Comparison of ENCODE assay signal across 8 cellular contexts in the genomic region with DNA sequence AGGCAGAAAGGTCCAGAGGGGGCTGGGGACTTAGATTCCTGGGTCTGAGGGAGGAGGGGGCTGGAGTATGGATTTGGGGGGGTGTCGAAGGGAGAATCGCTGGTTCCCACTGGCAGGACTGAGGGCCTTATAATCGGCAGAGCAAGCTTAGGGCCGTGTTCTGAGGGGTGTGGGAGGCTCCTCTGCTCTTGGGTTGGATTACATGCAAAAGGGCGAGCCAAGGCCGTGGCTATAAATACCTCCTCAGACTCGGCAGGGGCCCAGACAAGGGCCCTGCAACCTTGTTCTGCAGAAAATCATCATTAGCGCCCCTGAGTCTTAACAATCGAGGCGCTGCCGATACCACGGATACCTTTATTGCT. TPM values are rescaled to one million over a fixed set of nuclear protein-coding genes. Genes with fewer than 3 reads are reported as not detected.
A peak's percentile ranks its signal among the peaks of the same experiment; 100 is the strongest.
DNase-seq lines count a peak whose midpoint lies in the region; ATAC-seq and TF ChIP-seq lines count a peak whose summit lies in the region.

No MANE protein-coding gene starts in this region.

- peak; percentile 6 for ATAC-seq in GM21717 (IDR thresholded peaks at IDR 0.05; ENCODE audit: unreplicated experiment)
- ATAC-seq in left cardiac atrium = peak; percentile 9 to 32

- no peaks in the 10 kb centered on the region for H3K27me3 Mint-ChIP-seq in stimulated activated naive CD8-positive, alpha-beta T cell treated with anti-CD3 and anti-CD28 coated beads, Interleukin-15, Interleukin-2, amounts not matched to agents 100 ng/mL and 50 ng/mL, for 24 hours

- peaks cover 18% of the 10 kb centered on the region for H3K4me1 Mint-ChIP-seq in stimulated activated naive CD8-positive, alpha-beta T cell treated with anti-CD3 and anti-CD28 coated beads, Interleukin-15, Interleukin-2, amounts not matched to agents 100 ng/mL and 50 ng/mL, for 24 hours (ENCODE audit: low read depth)

- peak overlapping the region; percentile 98 for H3K27ac Mint-ChIP-seq in stimulated activated naive CD8-positive, alpha-beta T cell treated with anti-CD3 and anti-CD28 coated beads, Interleukin-15, Interleukin-2, amounts not matched to agents 100 ng/mL and 50 ng/mL, for 24 hours

- POLR2A ChIA-PET in GM10248 (lab: Yijun Ruan, JAX) = interaction anchor here (0.6 to 1.7 kb wide), 2 partner anchors 123 to 152 kb away, joined by 3 to 11 read pairs; partner anchors contain the start of gene PPP1R15A

- CTCF ChIA-PET in GM10248 (lab: Yijun Ruan, JAX) = interaction anchor here (1.0 to 2.4 kb wide), 3 partner anchors 19 to 122 kb away, joined by 3 to 7 read pairs (median 3); no protein-coding TSS in a partner anchor

- peak overlapping the region; percentile 94 for H3K4me3 Mint-ChIP-seq in stimulated activated naive CD8-positive, alpha-beta T cell treated with anti-CD3 and anti-CD28 coated beads, Interleukin-15, Interleukin-2, amounts not matched to agents 100 ng/mL and 50 ng/mL, for 24 hours

- TF ChIP-seq CTCF in VCaP (conservative IDR thresholded peaks at IDR 0.05) (no peak), GM10248 (IDR thresholded peaks at IDR 0.05; ENCODE audit: control extremely low read depth, extremely low read depth, low read depth, missing control alignments) (no peak)

- H3K9me3 Mint-ChIP-seq in stimulated activated naive CD8-positive, alpha-beta T cell treated with anti-CD3 and anti-CD28 coated beads, Interleukin-15, Interleukin-2, amounts not matched to agents 100 ng/mL and 50 ng/mL, for 24 hours = peaks cover 4% of the 10 kb centered on the region

- H3K36me3 Mint-ChIP-seq in stimulated activated naive CD8-positive, alpha-beta T cell treated with anti-CD3 and anti-CD28 coated beads, Interleukin-15, Interleukin-2, amounts not matched to agents 100 ng/mL and 50 ng/mL, for 24 hours (ENCODE audit: low read depth) = peaks cover 4% of the 10 kb centered on the region

- DNase-seq in left cardiac atrium (no peak), head of caudate nucleus (no peak), foreskin melanocyte (no peak), NCI-H774 (lab: John Stamatoyannopoulos, UW) (no peak), GM10248 (ENCODE audit: extremely low spot score) (no peak)

- peak overlapping the region; percentile 71 for H3K27ac ChIP-seq in VCaP

- intact Hi-C loops in left cardiac atrium (cut with DNase I) (no loop called here), head of caudate nucleus (cut with DNase I) (no loop called here)

RNA-seq across cellular contexts. Expression of gene MAMSTR, which starts 0.7 kb away (rescaled TPM):
- 1 to 10 TPM; 1.6 to 3.2 TPM for total RNA-seq in left cardiac atrium

RNA-seq across cellular contexts. Expression of gene RASIP1, which starts 20.2 kb away (rescaled TPM):
- 10 to 100 TPM; 14.9 to 23.8 TPM for total RNA-seq in left cardiac atrium

RNA-seq across cellular contexts. Expression of gene FUT2, which starts 24.5 kb away (rescaled TPM):
- not detected for total RNA-seq in left cardiac atrium

RNA-seq across cellular contexts. Expression of gene IZUMO1, which starts 26.5 kb away (rescaled TPM):
- under 1 TPM; 0.29 to 0.92 TPM for total RNA-seq in left cardiac atrium

RNA-seq across cellular contexts. Expression of gene FUT1, which starts 32.2 kb away (rescaled TPM):
- 1 to 10 TPM; 2.1 to 3.5 TPM for total RNA-seq in left cardiac atrium
